In the genomic region with DNA sequence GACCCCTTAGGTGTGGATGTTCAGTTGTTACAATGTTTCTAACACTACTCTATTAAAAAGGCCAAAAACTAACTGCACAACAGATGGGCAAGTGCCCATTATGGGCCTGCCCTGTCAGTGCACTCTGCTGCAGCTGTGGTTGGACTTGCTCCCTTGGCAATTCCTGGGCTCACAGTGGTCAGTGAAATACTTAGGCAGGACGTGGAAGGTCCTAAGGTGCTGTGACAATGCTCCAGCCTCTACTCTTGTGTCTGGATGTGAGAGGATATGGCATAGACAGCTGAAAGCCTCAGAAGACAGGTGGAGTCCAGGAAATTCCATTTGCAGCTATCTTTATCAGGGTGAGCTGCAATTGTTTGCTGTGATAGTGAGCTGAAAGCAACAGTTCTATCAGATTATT, we compare ENCODE assay signal across 18 cellular contexts.
"Had no signal": no experiment of that assay in that cellular context is flagged by ENCODE, and none has a peak within 500 bp of the region (broad histone marks: within the 10 kb centered on the region; RNA-seq: fewer than 3 reads in every experiment).

No MANE protein-coding gene starts in this region.

- H3K27ac ChIP-seq: dorsolateral prefrontal cortex, neutrophil, thyroid gland, WERI-Rb-1 had no signal

- H3K27me3 ChIP-seq: thyroid gland had no signal

- FAIRE-seq: astrocyte, urothelium cell line had no signal

- H3K36me3 ChIP-seq: neutrophil, thyroid gland, WERI-Rb-1 had no signal

- H3K4me1 ChIP-seq: thyroid gland had no signal

- H3K27ac Mint-ChIP-seq: activated naive CD4-positive, alpha-beta T cell treated with anti-CD3 and anti-CD28 coated beads, Interleukin-2, amount 10 ng/mL, durations not matched to agents 7 days and 5 days; naive B cell; stimulated activated memory B cell treated with anti-CD40 and anti-IgM and Interleukin-4, amounts not matched to agents 10 μg/mL and 1 μg/mL and 100 μg/mL, for 72 hours had no signal

- H3K4me3 Mint-ChIP-seq: activated naive CD4-positive, alpha-beta T cell treated with anti-CD3 and anti-CD28 coated beads, Interleukin-2, amount 10 ng/mL, durations not matched to agents 7 days and 5 days; naive B cell; stimulated activated memory B cell treated with anti-CD40 and anti-IgM and Interleukin-4, amounts not matched to agents 10 μg/mL and 1 μg/mL and 100 μg/mL, for 72 hours had no signal

- H3K9me3 Mint-ChIP-seq: activated naive CD4-positive, alpha-beta T cell treated with anti-CD3 and anti-CD28 coated beads, Interleukin-2, amount 10 ng/mL, durations not matched to agents 7 days and 5 days; naive B cell; stimulated activated memory B cell treated with anti-CD40 and anti-IgM and Interleukin-4, amounts not matched to agents 10 μg/mL and 1 μg/mL and 100 μg/mL, for 72 hours had no signal

- H3K36me3 Mint-ChIP-seq: activated naive CD4-positive, alpha-beta T cell treated with anti-CD3 and anti-CD28 coated beads, Interleukin-2, amount 10 ng/mL, durations not matched to agents 7 days and 5 days; naive B cell; stimulated activated memory B cell treated with anti-CD40 and anti-IgM and Interleukin-4, amounts not matched to agents 10 μg/mL and 1 μg/mL and 100 μg/mL, for 72 hours had no signal

- H3K4me1 Mint-ChIP-seq: activated naive CD4-positive, alpha-beta T cell treated with anti-CD3 and anti-CD28 coated beads, Interleukin-2, amount 10 ng/mL, durations not matched to agents 7 days and 5 days; naive B cell had no signal

- DNase-seq: activated CD4-positive, alpha-beta T cell treated with anti-CD3 and anti-CD28 coated beads, Interleukin-2, amount 50 U/mL, for 48 hours; activated naive CD4-positive, alpha-beta T cell treated with anti-CD3 and anti-CD28 coated beads, Interleukin-2, amount 10 ng/mL, durations not matched to agents 7 days and 5 days; activated T-cell treated with anti-CD3 and anti-CD28 coated beads, Interleukin-2, amount 50 U/mL, for 1 hour; dorsolateral prefrontal cortex; erythroblast; midbrain; naive B cell; posterior cingulate gyrus; retina; stimulated activated CD4-positive, alpha-beta T cell treated with anti-CD3 and anti-CD28 coated beads, Interleukin-2, amount 100 ng/mL, for 48 hours; T-helper 9 cell; thyroid gland; WERI-Rb-1 had no signal

- H3K27me3 Mint-ChIP-seq: stimulated activated memory B cell treated with anti-CD40 and anti-IgM and Interleukin-4, amounts not matched to agents 10 μg/mL and 1 μg/mL and 100 μg/mL, for 72 hours had no signal

- ATAC-seq: left lobe of liver had no signal

- H3K4me3 ChIP-seq: dorsolateral prefrontal cortex, thyroid gland had no signal

- H3K9me3 ChIP-seq: neutrophil, thyroid gland had no signal
